8 cellular contexts compared by ENCODE assay signal in the genomic region with DNA sequence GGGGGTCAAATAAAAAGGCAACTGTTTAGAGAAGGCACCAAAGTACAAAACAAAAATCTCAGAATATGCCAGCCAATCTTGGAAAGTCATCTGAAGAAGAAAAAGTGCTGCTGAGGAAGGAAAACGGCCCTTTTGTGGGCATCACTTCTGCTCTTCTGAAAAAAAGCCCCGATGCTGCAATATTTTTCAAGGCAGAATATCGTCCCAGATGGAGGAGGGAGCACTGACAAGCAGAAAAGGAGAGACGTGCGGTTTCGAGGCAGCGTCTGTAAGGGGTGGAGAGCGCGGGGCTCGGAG. TPM values are rescaled to one million over a fixed set of nuclear protein-coding genes. Genes with fewer than 3 reads are reported as not detected.
DNase-seq lines count a peak whose midpoint lies in the region; ATAC-seq and TF ChIP-seq lines count a peak whose summit lies in the region.

No MANE protein-coding gene starts in this region.

- ATAC-seq in stimulated activated naive CD8-positive, alpha-beta T cell treated with anti-CD3 and anti-CD28 coated beads, Interleukin-15, Interleukin-2, amounts not matched to agents 100 U/mL and 50 U/mL, for 24 hours, result no peak
- ATAC-seq in heart right ventricle (peak in 4 of 8 donors; percentile 19 to 32 (median 26)), HG02588 (IDR thresholded peaks at IDR 0.05; ENCODE audit: unreplicated experiment) (no peak)

- H3K4me1 Mint-ChIP-seq in stimulated activated naive CD8-positive, alpha-beta T cell treated with anti-CD3 and anti-CD28 coated beads, Interleukin-15, Interleukin-2, amounts not matched to agents 100 ng/mL and 50 ng/mL, for 24 hours (ENCODE audit: low read depth), result peaks cover 4% of the 10 kb centered on the region

- peak overlapping the region; percentile 82 for H3K4me3 ChIP-seq in SK-N-MC
- H3K4me3 ChIP-seq in heart right ventricle, result peak overlapping the region; percentile 21 to 75 (median 64)
- peak overlapping the region; percentile 53 to 85 (median 68) for H3K4me3 ChIP-seq in spleen

- WGBS in heart right ventricle, 2 donors, result 2 to 4% methylated on average over 10 of the region's 10 CpGs
- WGBS in spleen, 5 donors, result 1 to 6% (median 1%) methylated on average over 7 to 10 of the region's 10 CpGs

- TF ChIP-seq CTCF in heart right ventricle (IDR thresholded peaks at IDR 0.05) (no peak), spleen (IDR thresholded peaks at IDR 0.05 in 8 of 11, conservative IDR thresholded peaks at IDR 0.05 in 3 of 11) (no peak)

- peaks cover 60% of the 10 kb centered on the region for H3K27me3 Mint-ChIP-seq in stimulated activated naive CD8-positive, alpha-beta T cell treated with anti-CD3 and anti-CD28 coated beads, Interleukin-15, Interleukin-2, amounts not matched to agents 100 ng/mL and 50 ng/mL, for 24 hours

- H3K36me3 Mint-ChIP-seq in stimulated activated naive CD8-positive, alpha-beta T cell treated with anti-CD3 and anti-CD28 coated beads, Interleukin-15, Interleukin-2, amounts not matched to agents 100 ng/mL and 50 ng/mL, for 24 hours (ENCODE audit: low read depth), result no peaks in the 10 kb centered on the region

- H3K9me3 Mint-ChIP-seq in stimulated activated naive CD8-positive, alpha-beta T cell treated with anti-CD3 and anti-CD28 coated beads, Interleukin-15, Interleukin-2, amounts not matched to agents 100 ng/mL and 50 ng/mL, for 24 hours, result no peaks in the 10 kb centered on the region

- H3K27me3 ChIP-seq in heart right ventricle, result peaks cover 0 to 84% (median 31%) of the 10 kb centered on the region in 7 donors
- H3K27me3 ChIP-seq in spleen (replicated peaks in 1 of 7), result peaks cover 0 to 72% (median 36%) of the 10 kb centered on the region in 7 donors

- intact Hi-C loops in heart right ventricle (cut with DNase I), result no loop called here
- intact Hi-C loops in spleen (cut with DNase I; ENCODE audit: low total_unique reads), result no loop called here

- peak overlapping the region; percentile 83 for H3K9ac ChIP-seq in SK-N-MC (ENCODE audit: insufficient read length)

- H3K4me1 ChIP-seq in heart right ventricle, result peaks cover 0 to 16% (median 10%) of the 10 kb centered on the region in 9 donors
- H3K4me1 ChIP-seq in spleen, result peaks cover 4 to 27% (median 18%) of the 10 kb centered on the region in 6 donors

- H3K27ac ChIP-seq in SK-N-MC, result no peak overlapping the region
- peak overlapping the region in 2 of 10 donors; percentile 39 to 55 for H3K27ac ChIP-seq in heart right ventricle
- H3K27ac ChIP-seq in spleen, result no peak overlapping the region

- H3K4me3 Mint-ChIP-seq in stimulated activated naive CD8-positive, alpha-beta T cell treated with anti-CD3 and anti-CD28 coated beads, Interleukin-15, Interleukin-2, amounts not matched to agents 100 ng/mL and 50 ng/mL, for 24 hours, result peak overlapping the region; percentile 51

- H3K36me3 ChIP-seq in SK-N-MC (ENCODE audit: insufficient read depth, low read length) (no peaks in the 10 kb centered on the region), heart right ventricle (no peaks in the 10 kb centered on the region), spleen (no peaks in the 10 kb centered on the region)

- no peak for TF ChIP-seq POLR2A in spleen (IDR thresholded peaks at IDR 0.05)

- no peak for DNase-seq in stimulated activated naive CD8-positive, alpha-beta T cell treated with anti-CD3 and anti-CD28 coated beads, Interleukin-15, Interleukin-2, amounts not matched to agents 100 U/mL and 50 U/mL, for 24 hours
- DNase-seq in SK-N-MC (ENCODE audit: low read depth, low spot score), result no peak
- DNase-seq in heart right ventricle, result no peak
- no peak for DNase-seq in spleen
- DNase-seq in mesenteric fat pad (ENCODE audit: low spot score), result no peak
- DNase-seq in NCI-H146 treated with DMSO at 0.1 percent for 48 hours (lab: John Stamatoyannopoulos, UW; ENCODE audit: unreplicated experiment), result no peak

- H3K27ac Mint-ChIP-seq in stimulated activated naive CD8-positive, alpha-beta T cell treated with anti-CD3 and anti-CD28 coated beads, Interleukin-15, Interleukin-2, amounts not matched to agents 100 ng/mL and 50 ng/mL, for 24 hours, result no peak overlapping the region

- H3K9me3 ChIP-seq in SK-N-MC (ENCODE audit: low read depth, low read length) (no peaks in the 10 kb centered on the region), heart right ventricle (peaks cover 0 to 10% (median 3%) of the 10 kb centered on the region in 11 donors), spleen (peaks cover 0 to 9% (median 4%) of the 10 kb centered on the region in 8 donors)

RNA-seq across cellular contexts. Expression of gene ATRNL1, which starts 1.0 kb away (rescaled TPM):
- 10 to 100 TPM in 3 of 10 donors, 1 to 10 TPM in 4, under 1 TPM in 2, not detected in 1; 0.27 to 22.4 (median 8.2) TPM for total RNA-seq in heart right ventricle
- polyA plus RNA-seq in heart right ventricle, result under 1 TPM; 0.06 to 0.07 TPM
- 1 to 10 TPM in 6 of 7 donors, under 1 TPM in 1; 0.80 to 6.3 (median 3.8) TPM for total RNA-seq in spleen
- polyA plus RNA-seq in spleen, result under 1 TPM; 0.29 to 0.80 (median 0.37) TPM
- 0.74 TPM for total RNA-seq in mesenteric fat pad
